16 cellular contexts compared by ENCODE assay signal in genomic region chr11:7545611-7546010, GRCh38. TPM values are rescaled to one million over a fixed set of nuclear protein-coding genes. Genes with fewer than 3 reads are reported as not detected.
A peak's percentile ranks its signal among the peaks of the same experiment; 100 is the strongest.
DNase-seq lines count a peak whose midpoint lies in the region; ATAC-seq and TF ChIP-seq lines count a peak whose summit lies in the region.
"Had no signal": no experiment of that assay in that cellular context is flagged by ENCODE, and none has a peak within 500 bp of the region (broad histone marks: within the 10 kb centered on the region; RNA-seq: fewer than 3 reads in every experiment).

No MANE protein-coding gene starts in this region.

- ATAC-seq in GM23338: no peak
- peak; percentile 5; the same call in 1 of the 2 replicates for ATAC-seq in WTC11
- no peak for ATAC-seq in foreskin keratinocyte
- no peak for ATAC-seq in gastrocnemius medialis
- no peak for ATAC-seq in GM21723 (IDR thresholded peaks at IDR 0.05; ENCODE audit: unreplicated experiment)
- no peak for ATAC-seq in HG03565 (IDR thresholded peaks at IDR 0.05; ENCODE audit: unreplicated experiment)

- H3T11ph ChIP-seq in H9 (ENCODE audit: low read length): no peak overlapping the region

- no peak overlapping the region for H3K23ac ChIP-seq in H9 (ENCODE audit: insufficient read length, low read depth, low read length)

- no peaks in the 10 kb centered on the region for H3K79me1 ChIP-seq in H9 (ENCODE audit: insufficient read depth, low read depth, low read length, poor library complexity, severe bottlenecking)

- no peak overlapping the region for H2AK5ac ChIP-seq in H9 (ENCODE audit: insufficient read length, low read length)

- no peak overlapping the region for H3K56ac ChIP-seq in H9 (ENCODE audit: insufficient read length, low read depth, low read length)

- H3K36me3 ChIP-seq in GM23338 (ENCODE audit: insufficient read depth) (no peaks in the 10 kb centered on the region), gastrocnemius medialis (no peaks in the 10 kb centered on the region)

- no peak overlapping the region for H4K8ac ChIP-seq in H9 (replicated peaks; ENCODE audit: insufficient read length, low read depth, low read length)

- H2BK120ac ChIP-seq in H9 (ENCODE audit: low read depth, low read length, poor library complexity, severe bottlenecking): no peak overlapping the region

- H3K4me1 ChIP-seq in GM23338 (ENCODE audit: insufficient read depth) (peaks cover 10% of the 10 kb centered on the region; the same call in 1 of the 2 replicates), foreskin keratinocyte (peaks cover 15% of the 10 kb centered on the region), gastrocnemius medialis (peaks cover 39 to 52% of the 10 kb centered on the region in 2 donors), H9 (ENCODE audit: insufficient read depth, low read length) (peaks cover 7% of the 10 kb centered on the region; the same call in 1 of the 2 replicates)

- no peak overlapping the region for H4K5ac ChIP-seq in H9 (ENCODE audit: insufficient read length, low read depth, low read length)

- H2AFZ ChIP-seq in GM23338 (no peak overlapping the region), H9 (ENCODE audit: low read length) (no peak overlapping the region)
- H2AFZ ChIP-seq: PC-9 had no signal

- H2BK15ac ChIP-seq in H9 (ENCODE audit: low read depth, low read length): no peak overlapping the region

- no peak overlapping the region for H2BK20ac ChIP-seq in H9 (ENCODE audit: low read depth, low read length, poor library complexity, severe bottlenecking)

- no peaks in the 10 kb centered on the region for H3K23me2 ChIP-seq in H9 (ENCODE audit: insufficient read length, low read depth, low read length, poor library complexity, severe bottlenecking)

- H3K4me2 ChIP-seq in GM23338 (peak overlapping the region; percentile 65), H9 (ENCODE audit: insufficient read depth, insufficient read length, low read length) (no peak overlapping the region)
- H3K4me2 ChIP-seq: PC-9 had no signal

- H3K4ac ChIP-seq in H9 (ENCODE audit: low read depth, low read length): no peak overlapping the region

- H3K4me3 Mint-ChIP-seq in GM23338 (no peak overlapping the region), WTC11 (no peak overlapping the region), H9 (no peak overlapping the region)
- H3K4me3 Mint-ChIP-seq: CD4-positive, CD25-positive, alpha-beta regulatory T cell had no signal

- no peaks in the 10 kb centered on the region for H4K20me1 ChIP-seq in GM23338 (replicated peaks; ENCODE audit: insufficient read depth)
- H4K20me1 ChIP-seq in H9 (ENCODE audit: control insufficient read depth, insufficient read depth, insufficient read length): no peaks in the 10 kb centered on the region

- H3K9me3 Mint-ChIP-seq in GM23338: no peaks in the 10 kb centered on the region
- H3K9me3 Mint-ChIP-seq in WTC11: no peaks in the 10 kb centered on the region
- no peaks in the 10 kb centered on the region for H3K9me3 Mint-ChIP-seq in H9
- H3K9me3 Mint-ChIP-seq: CD4-positive, CD25-positive, alpha-beta regulatory T cell had no signal

- CTCF ChIA-PET in WTC11 (lab: Charles Lee): interaction anchor here (0.6 to 1.2 kb wide), 4 partner anchors 9 to 149 kb away, joined by 3 read pairs; no protein-coding TSS in a partner anchor

- DNase-seq in GM23338 (ENCODE audit: low spot score) (peak; percentile 30), WTC11 (ENCODE audit: low spot score) (no peak), foreskin keratinocyte (peak in 1 of 2 donors; percentile 3), gastrocnemius medialis (no peak), H9 (no peak), GDM1 (lab: John Stamatoyannopoulos, UW) (no peak)
- DNase-seq: CD4-positive, CD25-positive, alpha-beta regulatory T cell; GOT3; NCI-H1092; NCI-H1436; NCI-H187 treated with DMSO at 0.1 percent for 48 hours; NCI-H526; PC-9; SHP77 had no signal

- H3K27ac ChIP-seq in GM23338 (ENCODE audit: low read depth): no peak overlapping the region
- H3K27ac ChIP-seq in foreskin keratinocyte: peak overlapping the region; percentile 49
- H3K27ac ChIP-seq in gastrocnemius medialis: peak overlapping the region; percentile 77 to 93 (median 86)
- H3K27ac ChIP-seq in H9 (ENCODE audit: insufficient read length, low read depth, low read length): no peak overlapping the region
- H3K27ac ChIP-seq: PC-9 had no signal

- no peak overlapping the region for H3K9ac ChIP-seq in H9 (ENCODE audit: extremely low read depth, insufficient read length, low read length)

- H3K4me3 ChIP-seq in GM23338 (0 out of 2 replicates have a peak overlapping the region, but pooled peaks have one; percentile 10), gastrocnemius medialis (no peak overlapping the region)
- H3K4me3 ChIP-seq: PC-9 had no signal

- H2BK12ac ChIP-seq in H9 (ENCODE audit: insufficient read length, low read depth, low read length): no peak overlapping the region

- H3K36me3 Mint-ChIP-seq in GM23338 (ENCODE audit: low read depth) (no peaks in the 10 kb centered on the region), WTC11 (no peaks in the 10 kb centered on the region), H9 (ENCODE audit: insufficient read depth in 1 of 3, low read depth in 3 of 3) (no peaks in the 10 kb centered on the region; a peak in 1 of 7 replicates)
- H3K36me3 Mint-ChIP-seq: CD4-positive, CD25-positive, alpha-beta regulatory T cell had no signal

- no peaks in the 10 kb centered on the region for H3K9me2 ChIP-seq in GM23338 (ENCODE audit: insufficient read depth)

- peaks cover 25% of the 10 kb centered on the region for H3K4me1 Mint-ChIP-seq in GM23338
- peaks cover 37% of the 10 kb centered on the region for H3K4me1 Mint-ChIP-seq in WTC11
- H3K4me1 Mint-ChIP-seq in H9: peaks cover 39% of the 10 kb centered on the region in 2 experiments

- no peaks in the 10 kb centered on the region for H3K27me3 ChIP-seq in GM23338 (ENCODE audit: insufficient read depth)
- no peaks in the 10 kb centered on the region for H3K27me3 ChIP-seq in foreskin keratinocyte
- no peaks in the 10 kb centered on the region for H3K27me3 ChIP-seq in gastrocnemius medialis
- no peaks in the 10 kb centered on the region for H3K27me3 ChIP-seq in H9 (ENCODE audit: insufficient read depth, low read length)

- in situ Hi-C loops in gastrocnemius medialis (cut with MboI; ENCODE audit: low sequenced_read_pairs in 4 of 4): no loop called here

- H2BK5ac ChIP-seq in H9 (ENCODE audit: insufficient read length, low read length): no peak overlapping the region

- WGBS in H9 (ENCODE audit: extremely low coverage, insufficient read length, low lambda C conversion rate): no CpG with 5 or more reads among the region's 4 CpGs

- POLR2A ChIA-PET in WTC11 (lab: Charles Lee): no interaction called here

- no peak overlapping the region for H3K27ac Mint-ChIP-seq in GM23338
- H3K27ac Mint-ChIP-seq in WTC11: no peak overlapping the region
- no peak overlapping the region for H3K27ac Mint-ChIP-seq in H9

- peaks cover 6% of the 10 kb centered on the region for H3K27me3 Mint-ChIP-seq in GM23338 (ENCODE audit: insufficient read depth, low read depth, poor library complexity)
- H3K27me3 Mint-ChIP-seq in WTC11 (ENCODE audit: low read depth): no peaks in the 10 kb centered on the region
- H3K27me3 Mint-ChIP-seq in H9 (ENCODE audit: low read depth): no peaks in the 10 kb centered on the region; the same call in 1 of the 2 replicates
- H3K27me3 Mint-ChIP-seq: CD4-positive, CD25-positive, alpha-beta regulatory T cell had no signal

- TF ChIP-seq POLR2A in gastrocnemius medialis (IDR thresholded peaks at IDR 0.05): no peak

- H3K14ac ChIP-seq in H9 (ENCODE audit: insufficient read depth, low read length): no peak overlapping the region

- no peak overlapping the region for H3K18ac ChIP-seq in H9 (ENCODE audit: insufficient read length, low read depth, low read length)

- H3K9me3 ChIP-seq in gastrocnemius medialis: no peaks in the 10 kb centered on the region
- no peaks in the 10 kb centered on the region for H3K9me3 ChIP-seq in H9 (ENCODE audit: control insufficient read depth, low read depth, low read length)

- intact Hi-C loops in gastrocnemius medialis (cut with DNase I; ENCODE audit: low total_unique reads): loop anchor here (1.0 kb wide), 1 partner anchor 32 kb away; the partner anchor contains the start of gene PPFIBP2

- no peak for TF ChIP-seq CTCF in GM23338 (conservative IDR thresholded peaks at IDR 0.05; ENCODE audit: low read depth in 2 of 2)
- TF ChIP-seq CTCF in WTC11 (IDR thresholded peaks at IDR 0.05): no peak
- TF ChIP-seq CTCF in foreskin keratinocyte (conservative IDR thresholded peaks at IDR 0.05): no peak
- no peak for TF ChIP-seq CTCF in gastrocnemius medialis (IDR thresholded peaks at IDR 0.05 in 4 of 5, conservative IDR thresholded peaks at IDR 0.05 in 1 of 5)
- TF ChIP-seq CTCF in H9 (conservative IDR thresholded peaks at IDR 0.05): no peak

- H4K91ac ChIP-seq in H9 (ENCODE audit: insufficient read length, low read depth, low read length): no peak overlapping the region

- H3K79me2 ChIP-seq in GM23338 (replicated peaks; ENCODE audit: insufficient read depth) (no peaks in the 10 kb centered on the region), H9 (ENCODE audit: insufficient read depth, low read length) (no peaks in the 10 kb centered on the region)

- no peaks in the 10 kb centered on the region for H3F3A ChIP-seq in GM23338 (replicated peaks; ENCODE audit: low read depth)

TF ChIP-seq in GM23338, 12 proteins besides CTCF, POLR2A, EP300 and RAD21 (continues in another document):
- no peak for TF ChIP-seq STAT1 (IDR thresholded peaks at IDR 0.05; ENCODE audit: unreplicated experiment)
- TF ChIP-seq NANOG (IDR thresholded peaks at IDR 0.05; ENCODE audit: borderline replicate concordance): no peak
- no peak for TF ChIP-seq EZH2phosphoT487 (IDR thresholded peaks at IDR 0.05; ENCODE audit: unreplicated experiment)

TF ChIP-seq in WTC11, 78 proteins besides CTCF, POLR2A, EP300 and RAD21 (continues in another document):
- TF ChIP-seq ZNF512 (CRISPR knock-in tag; IDR thresholded peaks at IDR 0.05; ENCODE audit: borderline replicate concordance): no peak
- TF ChIP-seq FOXJ3 (CRISPR knock-in tag; IDR thresholded peaks at IDR 0.05; ENCODE audit: borderline replicate concordance): no peak

RNA-seq across cellular contexts. Expression of gene PPFIBP2, which starts 31.8 kb away (rescaled TPM):
- 14.8 and 15.2 TPM in 2 replicates for total RNA-seq in GM23338 (2014; rRNA removed; shearing (Covaris generic))
- polyA plus RNA-seq in GM23338 (2016; fragmentation: Nextera tagmentation; extraction: Ambion mirVana) (6.4 and 7.1 TPM in 2 replicates), foreskin keratinocyte (1.4 and 2.2 TPM in 2 replicates)
- total RNA-seq in WTC11 (2021) (12.5 to 21.4 TPM (median 12.9 TPM) in 3 replicates), foreskin keratinocyte (2.1 and 4.3 TPM in 2 replicates), gastrocnemius medialis (10 to 100 TPM; 10.5 to 33.5 (median 25.4) TPM), H9 (2021) (4.3 and 8.3 TPM in 2 replicates)

Comparison
In these comparisons a context has a peak if more than half of its experiments do, and no peak if none do; other contexts are left out.
1. H3K27ac ChIP-seq: peak in foreskin keratinocyte (single experiment) and gastrocnemius medialis (4 of 4); none in GM23338 (single experiment) and H9 (single experiment).